Comparison of ENCODE assay signal across 15 cellular contexts in the genomic region with DNA sequence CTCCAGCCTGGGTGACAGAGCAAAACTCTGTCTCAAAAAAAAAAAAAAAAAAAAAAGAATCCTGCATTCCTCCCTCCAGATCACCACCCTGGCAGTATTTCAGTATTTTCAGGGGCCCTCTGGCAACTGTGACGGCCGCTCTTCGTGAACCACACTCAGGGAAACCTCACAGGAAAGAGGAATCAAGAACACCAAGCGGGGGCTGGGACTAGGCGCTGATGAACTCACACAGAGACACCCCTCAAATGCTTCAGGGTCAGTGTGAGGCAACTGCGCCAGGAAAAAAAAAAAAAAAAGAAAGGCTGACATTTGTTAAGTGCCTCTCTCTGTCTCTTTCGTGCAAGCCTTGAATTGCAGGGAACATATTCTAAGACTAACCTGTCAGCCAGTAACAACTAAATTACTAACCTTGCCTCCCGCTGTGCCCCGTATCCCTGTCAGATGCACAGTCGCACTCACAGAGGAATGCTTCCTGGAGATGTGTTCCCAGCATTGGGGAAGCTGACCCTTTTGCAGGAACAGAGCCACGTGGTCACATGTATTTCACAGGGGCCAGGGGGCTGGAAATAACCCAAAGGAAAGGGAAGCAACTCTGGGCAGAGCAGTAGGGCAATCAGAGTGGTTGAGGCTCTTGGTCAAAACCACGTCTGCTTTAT.
DNase-seq lines count a peak whose midpoint lies in the region; ATAC-seq and TF ChIP-seq lines count a peak whose summit lies in the region.
"Had no signal": no experiment of that assay in that cellular context is flagged by ENCODE, and none has a peak within 500 bp of the region (broad histone marks: within the 10 kb centered on the region; RNA-seq: fewer than 3 reads in every experiment).

No MANE protein-coding gene starts in this region.

- no peaks in the 10 kb centered on the region for H3K9me3 ChIP-seq in gastroesophageal sphincter
- no peaks in the 10 kb centered on the region for H3K9me3 ChIP-seq in ascending aorta
- H3K9me3 ChIP-seq: prostate gland had no signal

- H3K27ac ChIP-seq in gastroesophageal sphincter = peak overlapping the region in 3 of 4 donors; percentile 52 to 79 (median 55)
- H3K27ac ChIP-seq in ascending aorta = no peak overlapping the region
- H3K27ac ChIP-seq: C4-2B, GM23248, prostate gland, VCaP had no signal

- intact Hi-C loops in ascending aorta (cut with DNase I) = no loop called here

- H3K27me3 ChIP-seq in gastroesophageal sphincter = no peaks in the 10 kb centered on the region
- no peaks in the 10 kb centered on the region for H3K27me3 ChIP-seq in ascending aorta

- H3K4me1 ChIP-seq in gastroesophageal sphincter = peaks cover 6 to 37% (median 6%) of the 10 kb centered on the region in 3 donors
- peaks cover 3 to 4% of the 10 kb centered on the region in 2 donors for H3K4me1 ChIP-seq in ascending aorta
- H3K4me1 ChIP-seq: prostate gland had no signal

- TF ChIP-seq EP300 in gastroesophageal sphincter (IDR thresholded peaks at IDR 0.05) = no peak

- peak; percentile 12 for ATAC-seq in gastroesophageal sphincter
- no peak for ATAC-seq in HG02588 (IDR thresholded peaks at IDR 0.05; ENCODE audit: unreplicated experiment)
- no peak for ATAC-seq in HG03520 (IDR thresholded peaks at IDR 0.05; ENCODE audit: unreplicated experiment)
- no peak for ATAC-seq in SK-N-SH treated with all-trans-retinoic acid at 6 μM for 48 hours
- ATAC-seq: activated CD8-positive, alpha-beta memory T cell treated with anti-CD3 and anti-CD28 coated beads, Interleukin-2, amount 10 ng/mL, durations not matched to agents 7 days and 5 days; stimulated activated memory B cell treated with anti-CD40 and anti-IgM and Interleukin-4, amounts not matched to agents 10 μg/mL and 1 μg/mL and 100 μg/mL, for 72 hours had no signal

- H3K36me3 ChIP-seq in gastroesophageal sphincter (no peaks in the 10 kb centered on the region), ascending aorta (no peaks in the 10 kb centered on the region)
- H3K36me3 ChIP-seq: prostate gland had no signal

- H3K4me3 ChIP-seq in gastroesophageal sphincter (no peak overlapping the region), ascending aorta (no peak overlapping the region)
- H3K4me3 ChIP-seq: GM23248, prostate gland had no signal

- TF ChIP-seq CTCF in gastroesophageal sphincter (IDR thresholded peaks at IDR 0.05) (peak in 1 of 4 experiments; percentile 21), ascending aorta (IDR thresholded peaks at IDR 0.05) (no peak)

- WGBS in gastroesophageal sphincter (ENCODE audit: low coverage in 1 of 2), 2 donors = 25 to 73% methylated on average over 2 to 6 of the region's 12 CpGs

- peak; percentile 10 for DNase-seq in ELF-1 (ENCODE audit: low read depth, low spot score)
- DNase-seq in NCI-H2171 (lab: John Stamatoyannopoulos, UW) = peak; percentile 17
- DNase-seq in pons (ENCODE audit: low spot score) = peak; percentile 72
- DNase-seq in ascending aorta (ENCODE audit: low spot score in 2 of 2) = no peak
- DNase-seq: activated CD8-positive, alpha-beta memory T cell treated with anti-CD3 and anti-CD28 coated beads, Interleukin-2, amount 10 ng/mL, durations not matched to agents 7 days and 5 days; GM23248; stimulated activated CD4-positive, alpha-beta T cell treated with anti-CD3 and anti-CD28 coated beads, Interleukin-2, amount 100 ng/mL, for 24 hours had no signal

- TF ChIP-seq POLR2A in gastroesophageal sphincter (IDR thresholded peaks at IDR 0.05) = no peak

TF ChIP-seq in SK-N-SH treated with all-trans-retinoic acid at 6 μM for 48 hours, 23 proteins besides CTCF, POLR2A, EP300 and RAD21:
- TF ChIP-seq ZNF70 (CRISPR knock-in tag; IDR thresholded peaks at IDR 0.05) (no peak), ISL1 (CRISPR knock-in tag; IDR thresholded peaks at IDR 0.05) (no peak), ZC3H10 (CRISPR knock-in tag; IDR thresholded peaks at IDR 0.05) (no peak), RARB (CRISPR knock-in tag; IDR thresholded peaks at IDR 0.05) (no peak), TCF4 (CRISPR knock-in tag; IDR thresholded peaks at IDR 0.05; ENCODE audit: borderline replicate concordance) (no peak), PPARA (CRISPR knock-in tag; IDR thresholded peaks at IDR 0.05; ENCODE audit: borderline replicate concordance) (no peak), TOX (CRISPR knock-in tag; IDR thresholded peaks at IDR 0.05; ENCODE audit: borderline replicate concordance) (no peak), ZFP30 (CRISPR knock-in tag; IDR thresholded peaks at IDR 0.05) (no peak), POU6F1 (CRISPR knock-in tag; IDR thresholded peaks at IDR 0.05; ENCODE audit: borderline replicate concordance, low read depth) (no peak), BACH2 (CRISPR knock-in tag; IDR thresholded peaks at IDR 0.05; ENCODE audit: borderline replicate concordance) (no peak), GLIS3 (CRISPR knock-in tag; IDR thresholded peaks at IDR 0.05) (no peak)
TF ChIP-seq in SK-N-SH treated with all-trans-retinoic acid at 6 μM for 48 hours: peak in this region for 0.

Comparison
In these comparisons a context has a peak if more than half of its experiments do, and no peak if none do; other contexts are left out.
1. DNase-seq: peak in ELF-1 (single experiment), NCI-H2171 (single experiment) and pons (single experiment); none in ascending aorta (0 of 2).
2. H3K27ac ChIP-seq: peak in gastroesophageal sphincter (3 of 4); none in ascending aorta (0 of 2).